In genomic region chr20:37564016-37564387, GRCh38 we compare ENCODE assay signal across 1 cellular context.
TF ChIP-seq lines count a peak whose summit lies in the region.

No MANE protein-coding gene starts in this region.

TF ChIP-seq in HepG2, 621 proteins besides CTCF, POLR2A, EP300 and RAD21:
- TF ChIP-seq GFI1 (CRISPR knock-in tag; IDR thresholded peaks at IDR 0.05; ENCODE audit: borderline replicate concordance): peak; percentile 15; the same call in 1 of the 2 replicates
- 0 out of 2 replicates have a peak, but pooled peaks have one; percentile 21 for TF ChIP-seq ZBTB20 (CRISPR knock-in tag; IDR thresholded peaks at IDR 0.05; ENCODE audit: borderline replicate concordance, low read depth)
- TF ChIP-seq ZNF44 (CRISPR knock-in tag; IDR thresholded peaks at IDR 0.05): 0 out of 2 replicates have a peak, but pooled peaks have one; percentile 38
- no peak for TF ChIP-seq ZNF558 (CRISPR knock-in tag; IDR thresholded peaks at IDR 0.05; ENCODE audit: borderline replicate concordance)
- no peak for TF ChIP-seq RFX1 (IDR thresholded peaks at IDR 0.05)
- no peak for TF ChIP-seq ZNF589 (CRISPR knock-in tag; conservative IDR thresholded peaks at IDR 0.05)
- no peak for TF ChIP-seq MED1 (CRISPR knock-in tag; IDR thresholded peaks at IDR 0.05)
- TF ChIP-seq GLI4 (CRISPR knock-in tag; IDR thresholded peaks at IDR 0.05; ENCODE audit: borderline replicate concordance): 0 out of 2 replicates have a peak, but pooled peaks have one; percentile 24
- TF ChIP-seq ZNF253 (CRISPR knock-in tag; IDR thresholded peaks at IDR 0.05; ENCODE audit: borderline replicate concordance): 0 out of 2 replicates have a peak, but pooled peaks have one; percentile 40
- TF ChIP-seq PHF8 (CRISPR knock-in tag; IDR thresholded peaks at IDR 0.05): no peak
- peak; percentile 77; the same call in 1 of the 2 replicates for TF ChIP-seq EED (CRISPR knock-in tag; IDR thresholded peaks at IDR 0.05)
- 0 out of 2 replicates have a peak, but pooled peaks have one; percentile 7 for TF ChIP-seq ZNF607 (CRISPR knock-in tag; IDR thresholded peaks at IDR 0.05; ENCODE audit: borderline replicate concordance)
- no peak for TF ChIP-seq SETDB1 (CRISPR knock-in tag; IDR thresholded peaks at IDR 0.05; ENCODE audit: borderline replicate concordance)
- 0 out of 2 replicates have a peak, but pooled peaks have one; percentile 46 for TF ChIP-seq ZNF274 (CRISPR knock-in tag; IDR thresholded peaks at IDR 0.05)
- TF ChIP-seq IKZF4 (CRISPR knock-in tag; IDR thresholded peaks at IDR 0.05; ENCODE audit: borderline replicate concordance, low read depth, not compliant biosample characterization): peak; percentile 32
- TF ChIP-seq MZF1 (CRISPR knock-in tag; IDR thresholded peaks at IDR 0.05; ENCODE audit: borderline replicate concordance): no peak
- TF ChIP-seq ELF1 (CRISPR knock-in tag; IDR thresholded peaks at IDR 0.05): no peak
- no peak for TF ChIP-seq HMG20A (CRISPR knock-in tag; IDR thresholded peaks at IDR 0.05; ENCODE audit: borderline replicate concordance)
- peak; percentile 17; the same call in 1 of the 2 replicates for TF ChIP-seq ZNF772 (CRISPR knock-in tag; IDR thresholded peaks at IDR 0.05)
- TF ChIP-seq SP4 (CRISPR knock-in tag; IDR thresholded peaks at IDR 0.05): 0 out of 2 replicates have a peak, but pooled peaks have one; percentile 38
- TF ChIP-seq ZNF784 (CRISPR knock-in tag; IDR thresholded peaks at IDR 0.05; ENCODE audit: borderline replicate concordance): peak; percentile 34; the same call in 1 of the 2 replicates
- TF ChIP-seq ZNF619 (CRISPR knock-in tag; IDR thresholded peaks at IDR 0.05): 0 out of 2 replicates have a peak, but pooled peaks have one; percentile 12
- no peak for TF ChIP-seq ZNF280B (CRISPR knock-in tag; IDR thresholded peaks at IDR 0.05; ENCODE audit: borderline replicate concordance)
